8 cellular contexts compared by ENCODE assay signal in genomic region chr14:88562831-88563686, GRCh38. TPM values are rescaled to one million over a fixed set of nuclear protein-coding genes. Genes with fewer than 3 reads are reported as not detected.
DNase-seq lines count a peak whose midpoint lies in the region; ATAC-seq, FAIRE-seq and TF ChIP-seq lines count a peak whose summit lies in the region.

TSS of gene ZC3H14 (plus strand) at chr14:88563037. CDS start at chr14:88563134, 97 bp downstream.

- peaks cover 3 to 16% (median 10%) of the 10 kb centered on the region in 11 experiments; a peak in 19 of 22 replicates for H3K9me3 ChIP-seq in BLaER1 treated with 17β-estradiol and CSF1 and Interleukin-3, amounts not matched to agents 10 nM and 100 nM (replicated peaks in 1 of 11)
- no peaks in the 10 kb centered on the region for H3K9me3 ChIP-seq in colonic mucosa

- peaks cover 19 to 35% (median 24%) of the 10 kb centered on the region in 11 experiments for H3K36me3 ChIP-seq in BLaER1 treated with 17β-estradiol and CSF1 and Interleukin-3, amounts not matched to agents 10 nM and 100 nM
- no peaks in the 10 kb centered on the region for H3K36me3 ChIP-seq in colonic mucosa

- H4K20me1 ChIP-seq in BLaER1 treated with 17β-estradiol and CSF1 and Interleukin-3, amounts not matched to agents 10 nM and 100 nM = peaks cover 4 to 32% (median 10%) of the 10 kb centered on the region in 11 experiments; a peak in 15 of 22 replicates

- no peaks in the 10 kb centered on the region for H3K27me3 ChIP-seq in BLaER1 treated with 17β-estradiol and CSF1 and Interleukin-3, amounts not matched to agents 10 nM and 100 nM
- no peaks in the 10 kb centered on the region for H3K27me3 ChIP-seq in colonic mucosa

- H3K9ac ChIP-seq in BLaER1 treated with 17β-estradiol and CSF1 and Interleukin-3, amounts not matched to agents 10 nM and 100 nM = peak within 1 kb of the TSS; percentile 87 to 95 (median 92)
- H3K9ac ChIP-seq in colonic mucosa (ENCODE audit: low read depth in 2 of 2, low read length in 2 of 2) = peak within 1 kb of the TSS; percentile 77 to 88

- peak within 1 kb of the TSS; percentile 76 to 99 (median 90) for H3K4me3 ChIP-seq in BLaER1 treated with 17β-estradiol and CSF1 and Interleukin-3, amounts not matched to agents 10 nM and 100 nM
- peak within 1 kb of the TSS; percentile 77 for H3K4me3 ChIP-seq in colonic mucosa

- peaks cover 9% of the 10 kb centered on the region for H3K9me3 Mint-ChIP-seq in activated CD4-positive, alpha-beta T cell treated with anti-CD3 and anti-CD28 coated beads, Interleukin-2, amount 10 ng/mL, durations not matched to agents 24 days and 14 days

- peak within 1 kb of the TSS; percentile 94 for H3K4me3 Mint-ChIP-seq in activated CD4-positive, alpha-beta T cell treated with anti-CD3 and anti-CD28 coated beads, Interleukin-2, amount 10 ng/mL, durations not matched to agents 24 days and 14 days

- DNase-seq in GM19239 (ENCODE audit: insufficient read length, low spot score) (peak; percentile 87), NCI-H526 (lab: John Stamatoyannopoulos, UW) (peak; percentile 62 to 92), colonic mucosa (peak; percentile 85), left kidney (ENCODE audit: low read depth, low spot score) (peak; percentile 97)
- DNase-seq in activated CD4-positive, alpha-beta T cell treated with anti-CD3 and anti-CD28 coated beads, Interleukin-2, amount 10 ng/mL, durations not matched to agents 24 days and 14 days = peak; percentile 97
- peak; percentile 82 for DNase-seq in stimulated activated CD4-positive, alpha-beta T cell treated with anti-CD3 and anti-CD28 coated beads, Interleukin-2, amount 100 ng/mL, for 4 hours (ENCODE audit: low read depth)

- peak; percentile 93 for ATAC-seq in HG03442 (IDR thresholded peaks at IDR 0.05; ENCODE audit: unreplicated experiment)

- peaks cover 27% of the 10 kb centered on the region for H3K27me3 Mint-ChIP-seq in activated CD4-positive, alpha-beta T cell treated with anti-CD3 and anti-CD28 coated beads, Interleukin-2, amount 10 ng/mL, durations not matched to agents 24 days and 14 days

- intact Hi-C loops in activated CD4-positive, alpha-beta T cell treated with anti-CD3 and anti-CD28 coated beads, Interleukin-2, amount 10 ng/mL, durations not matched to agents 24 days and 14 days (cut with micrococcal nuclease) = loop anchor here (2.0 to 10.0 kb wide), 6 partner anchors 36 to 618 kb away; partner anchors contain the start of genes EML5, GPR65 and TTC8
- intact Hi-C loops in colonic mucosa (cut with DNase I) = no loop called here

- peaks cover 11 to 23% (median 17%) of the 10 kb centered on the region in 10 experiments for H3K4me1 ChIP-seq in BLaER1 treated with 17β-estradiol and CSF1 and Interleukin-3, amounts not matched to agents 10 nM and 100 nM
- H3K4me1 ChIP-seq in colonic mucosa = no peaks in the 10 kb centered on the region

- H3K4me2 ChIP-seq in BLaER1 treated with 17β-estradiol and CSF1 and Interleukin-3, amounts not matched to agents 10 nM and 100 nM = peak within 1 kb of the TSS; percentile 70 to 96 (median 82)

- TF ChIP-seq CTCF in colonic mucosa (IDR thresholded peaks at IDR 0.05) = no peak

- H3K27ac Mint-ChIP-seq in activated CD4-positive, alpha-beta T cell treated with anti-CD3 and anti-CD28 coated beads, Interleukin-2, amount 10 ng/mL, durations not matched to agents 24 days and 14 days = peak within 1 kb of the TSS; percentile 95

- peaks cover 23% of the 10 kb centered on the region for H3K4me1 Mint-ChIP-seq in activated CD4-positive, alpha-beta T cell treated with anti-CD3 and anti-CD28 coated beads, Interleukin-2, amount 10 ng/mL, durations not matched to agents 24 days and 14 days

- peak; percentile 91 for FAIRE-seq in GM19239 (lab: Jason Lieb, UNC)

- H3K27ac ChIP-seq in BLaER1 treated with 17β-estradiol and CSF1 and Interleukin-3, amounts not matched to agents 10 nM and 100 nM = peak within 1 kb of the TSS; percentile 72 to 88 (median 86)
- H3K27ac ChIP-seq in colonic mucosa = peak within 1 kb of the TSS; percentile 87

- peaks cover 32% of the 10 kb centered on the region for H3K36me3 Mint-ChIP-seq in activated CD4-positive, alpha-beta T cell treated with anti-CD3 and anti-CD28 coated beads, Interleukin-2, amount 10 ng/mL, durations not matched to agents 24 days and 14 days (ENCODE audit: low read depth)

RNA-seq across cellular contexts. Expression of gene ZC3H14, which starts in this region (rescaled TPM):
- 59.2 and 64.7 TPM in 2 replicates for total RNA-seq in activated CD4-positive, alpha-beta T cell treated with anti-CD3 and anti-CD28 coated beads, Interleukin-2, amount 10 ng/mL, durations not matched to agents 24 days and 14 days
- total RNA-seq in colonic mucosa = 10 to 100 TPM; 52.6 to 54.3 TPM

Comparison
In these comparisons a context has a peak if more than half of its experiments do, and no peak if none do; other contexts are left out.
1. Peak in every context shown above with its lines: DNase-seq, ATAC-seq, H3K4me3 ChIP-seq and H3K27ac ChIP-seq.